In the genomic region with DNA sequence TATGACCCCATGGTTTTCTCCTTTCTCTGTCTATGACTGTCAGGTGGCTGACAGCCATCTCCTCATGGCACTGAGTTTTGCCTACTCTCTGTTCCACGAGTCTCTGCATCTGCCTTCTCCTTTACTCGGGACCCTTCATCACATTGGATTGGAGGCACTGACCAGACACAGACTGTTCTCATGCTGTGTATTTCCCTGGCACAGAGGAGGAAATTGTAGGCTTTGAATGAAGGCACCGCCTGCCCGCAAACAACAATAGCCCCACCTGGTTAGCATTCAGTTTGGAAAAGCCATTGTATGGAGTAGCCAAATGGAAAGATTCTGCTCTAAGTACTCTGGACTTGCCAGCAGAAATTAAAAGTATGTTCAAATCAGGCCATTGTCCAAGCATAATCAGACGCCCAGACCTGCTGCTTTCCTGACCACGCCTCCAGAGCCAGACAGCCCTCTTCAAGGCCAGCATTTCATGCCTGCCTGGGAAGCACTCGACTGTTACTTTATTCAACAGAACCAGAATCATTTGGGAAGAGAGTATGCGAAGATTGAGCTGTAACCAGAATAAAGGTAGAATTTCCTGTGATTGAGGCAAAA, we compare ENCODE assay signal across 15 cellular contexts. TPM values are rescaled to one million over a fixed set of nuclear protein-coding genes. Genes with fewer than 3 reads are reported as not detected.
DNase-seq lines count a peak whose midpoint lies in the region; ATAC-seq and TF ChIP-seq lines count a peak whose summit lies in the region.
"Had no signal": no experiment of that assay in that cellular context is flagged by ENCODE, and none has a peak within 500 bp of the region (broad histone marks: within the 10 kb centered on the region; RNA-seq: fewer than 3 reads in every experiment).

No MANE protein-coding gene starts in this region.

- peak; percentile 70 for DNase-seq in DMS79 treated with DMSO at 0.1 percent for 48 hours (lab: John Stamatoyannopoulos, UW)
- DNase-seq in NCI-H1105 treated with DMSO at 0.1 percent for 48 hours (lab: John Stamatoyannopoulos, UW) = peak; percentile 59
- peak; percentile 80 for DNase-seq in cerebellar cortex (ENCODE audit: low spot score)
- peak; percentile 3 for DNase-seq in non-pigmented ciliary epithelial cell (ENCODE audit: low read depth)
- no peak for DNase-seq in smooth muscle cell (lab: John Stamatoyannopoulos, UW; ENCODE audit: unreplicated experiment)
- DNase-seq in nephron progenitor cell = no peak
- DNase-seq: activated T-cell treated with anti-CD3 and anti-CD28 coated beads, Interleukin-2, amount 50 U/mL, for 4 hours; brain microvascular endothelial cell; HCEC 1CT; tibial artery had no signal

- peaks cover 9% of the 10 kb centered on the region for H3K9me3 Mint-ChIP-seq in nephron progenitor cell
- H3K9me3 Mint-ChIP-seq: activated T-cell treated with anti-CD3 and anti-CD28 coated beads, Interleukin-2, amount 50 U/mL, for 4 hours had no signal

- H3K36me3 ChIP-seq in smooth muscle cell (ENCODE audit: low read depth) = no peaks in the 10 kb centered on the region
- H3K36me3 ChIP-seq: brain microvascular endothelial cell, tibial artery had no signal

- no peaks in the 10 kb centered on the region for H3F3A ChIP-seq in smooth muscle cell (ENCODE audit: low read depth)

- peaks cover 8% of the 10 kb centered on the region for H3K27me3 ChIP-seq in smooth muscle cell (ENCODE audit: low read depth)
- H3K27me3 ChIP-seq: hepatocyte had no signal

- H3K4me3 ChIP-seq in smooth muscle cell = no peak overlapping the region
- H3K4me3 ChIP-seq: hepatocyte, tibial artery had no signal

- H3K4me2 ChIP-seq in smooth muscle cell = no peak overlapping the region
- H3K4me2 ChIP-seq: hepatocyte had no signal

- TF ChIP-seq CTCF in smooth muscle cell (IDR thresholded peaks at IDR 0.05; ENCODE audit: borderline replicate concordance, insufficient read depth, poor library complexity, severe bottlenecking) (no peak), nephron progenitor cell (IDR thresholded peaks at IDR 0.05) (no peak)

- H3K4me3 Mint-ChIP-seq in nephron progenitor cell = no peak overlapping the region
- H3K4me3 Mint-ChIP-seq: activated T-cell treated with anti-CD3 and anti-CD28 coated beads, Interleukin-2, amount 50 U/mL, for 4 hours had no signal

- no peaks in the 10 kb centered on the region for H3K36me3 Mint-ChIP-seq in nephron progenitor cell (ENCODE audit: low read depth)

- 83% methylated on average over 8 of the region's 8 CpGs for WGBS in smooth muscle cell (ENCODE audit: low lambda C conversion rate)

- H2AFZ ChIP-seq in smooth muscle cell (ENCODE audit: low read depth) = no peak overlapping the region
- H2AFZ ChIP-seq: hepatocyte had no signal

- H3K9ac ChIP-seq in smooth muscle cell (ENCODE audit: low read depth) = no peak overlapping the region

- H3K79me2 ChIP-seq in smooth muscle cell (ENCODE audit: low read depth) = no peaks in the 10 kb centered on the region
- H3K79me2 ChIP-seq: hepatocyte had no signal

- H3K27ac Mint-ChIP-seq in nephron progenitor cell = no peak overlapping the region

- H4K20me1 ChIP-seq in smooth muscle cell (ENCODE audit: low read depth) = no peaks in the 10 kb centered on the region

- H3K27ac ChIP-seq in smooth muscle cell (ENCODE audit: low read depth) = no peak overlapping the region
- H3K27ac ChIP-seq: brain microvascular endothelial cell, hepatocyte, tibial artery had no signal

- peaks cover 4% of the 10 kb centered on the region for H3K27me3 Mint-ChIP-seq in nephron progenitor cell (ENCODE audit: low read depth, poor library complexity)

- peaks cover 7% of the 10 kb centered on the region for H3K4me1 ChIP-seq in smooth muscle cell (ENCODE audit: low read depth)
- H3K4me1 ChIP-seq: tibial artery had no signal

- ATAC-seq in GM21360 (IDR thresholded peaks at IDR 0.05; ENCODE audit: unreplicated experiment) = no peak
- ATAC-seq in GM18907 (IDR thresholded peaks at IDR 0.05; ENCODE audit: unreplicated experiment) = no peak
- ATAC-seq: activated T-cell treated with anti-CD3 and anti-CD28 coated beads, Interleukin-2, amount 50 U/mL, for 4 hours; HepG2; sciatic nerve had no signal

- peaks cover 15% of the 10 kb centered on the region for H3K4me1 Mint-ChIP-seq in nephron progenitor cell

- no peaks in the 10 kb centered on the region for H3K9me3 ChIP-seq in smooth muscle cell (replicated peaks; ENCODE audit: low read depth)
- H3K9me3 ChIP-seq: tibial artery had no signal

RNA-seq across cellular contexts. Expression of gene SEMA4D, which starts 8.0 kb away (rescaled TPM):
- 2.4 and 2.7 TPM in 2 replicates for total RNA-seq in smooth muscle cell
- polyA plus RNA-seq in smooth muscle cell = 0.63 and 3.4 TPM in 2 replicates

Comparison
In these comparisons a context has a peak if more than half of its experiments do, and no peak if none do; other contexts are left out.
1. DNase-seq: peak in DMS79 treated with DMSO at 0.1 percent for 48 hours (single experiment), NCI-H1105 treated with DMSO at 0.1 percent for 48 hours (single experiment), cerebellar cortex (single experiment) and non-pigmented ciliary epithelial cell (single experiment); none in smooth muscle cell (single experiment) and nephron progenitor cell (single experiment).